ENCODE assay signal across 9 cellular contexts in genomic region chr6:69813508-69813907, GRCh38. TPM values are rescaled to one million over a fixed set of nuclear protein-coding genes. Genes with fewer than 3 reads are reported as not detected.
DNase-seq lines count a peak whose midpoint lies in the region; ATAC-seq, FAIRE-seq and TF ChIP-seq lines count a peak whose summit lies in the region.
"Had no signal": no experiment of that assay in that cellular context is flagged by ENCODE, and none has a peak within 500 bp of the region (broad histone marks: within the 10 kb centered on the region; RNA-seq: fewer than 3 reads in every experiment).

No MANE protein-coding gene starts in this region.

- TF ChIP-seq POLR2A in GM12892 (IDR thresholded peaks at IDR 0.05; ENCODE audit: low read depth, low read length): no peak
- no peak for TF ChIP-seq POLR2A in NB4 (IDR thresholded peaks at IDR 0.05; ENCODE audit: extremely low read depth, insufficient read length)

- no peaks in the 10 kb centered on the region for H3K36me3 ChIP-seq in keratinocyte (ENCODE audit: control insufficient read depth in 2 of 2, extremely low read depth in 1 of 2, insufficient read depth in 2 of 2, low read length in 2 of 2)
- H3K36me3 ChIP-seq in H7 (replicated peaks; ENCODE audit: control insufficient read depth, insufficient read depth, low read length): no peaks in the 10 kb centered on the region

- H4K20me1 ChIP-seq in keratinocyte (ENCODE audit: control insufficient read depth, extremely low read depth, insufficient read depth, low read length): no peaks in the 10 kb centered on the region

- FAIRE-seq in GM12892 (lab: Jason Lieb, UNC) (peak; percentile 81), keratinocyte (lab: Jason Lieb, UNC) (no peak)
- FAIRE-seq: RCC 7860 had no signal

- H3K27ac ChIP-seq in keratinocyte (ENCODE audit: control insufficient read depth, insufficient read depth, low read length): no peak overlapping the region

- TF ChIP-seq CTCF in NB4 (IDR thresholded peaks at IDR 0.05; ENCODE audit: low read depth, low read length) (no peak), keratinocyte (optimal IDR thresholded peaks at IDR 0.05 in 1 of 3, IDR thresholded peaks at IDR 0.05 in 1 of 3, conservative IDR thresholded peaks at IDR 0.05 in 1 of 3; ENCODE audit: extremely low read depth in 1 of 3, insufficient read depth in 2 of 3, low read length in 3 of 3) (no peak), GM13977 (IDR thresholded peaks at IDR 0.05; ENCODE audit: extremely low read depth, insufficient read depth, missing control alignments) (no peak)

- H3K4me2 ChIP-seq in keratinocyte (ENCODE audit: control insufficient read depth, extremely low read depth, insufficient read depth, low read depth, low read length): no peak overlapping the region

- peak; percentile 44 for ATAC-seq in GM21786 (IDR thresholded peaks at IDR 0.05; ENCODE audit: unreplicated experiment)

- no peaks in the 10 kb centered on the region for H3K79me2 ChIP-seq in keratinocyte (ENCODE audit: control insufficient read depth, insufficient read depth, low read length)

- dilution Hi-C loops in keratinocyte (cut with MboI; ENCODE audit: extremely low pct_ligation_motif_present, low sequenced_read_pairs): no loop called here

- H3K27me3 ChIP-seq in keratinocyte (ENCODE audit: control insufficient read depth, extremely low read depth, insufficient read depth, low read length) (no peaks in the 10 kb centered on the region), H7 (ENCODE audit: control insufficient read depth, insufficient read depth, low read length) (no peaks in the 10 kb centered on the region)

- H3K9me3 ChIP-seq in keratinocyte (ENCODE audit: control insufficient read depth, low read depth, low read length): no peaks in the 10 kb centered on the region

- no peak overlapping the region for H3K4me3 ChIP-seq in NB4 (ENCODE audit: low read depth, low read length)
- H3K4me3 ChIP-seq in keratinocyte (ENCODE audit: control insufficient read depth in 2 of 3, extremely low read depth in 1 of 3, insufficient read depth in 2 of 3, low read depth in 1 of 3, low read length in 3 of 3): no peak overlapping the region
- no peak overlapping the region for H3K4me3 ChIP-seq in H7 (ENCODE audit: insufficient read depth, low read depth, low read length)

- no peak for DNase-seq in GM12892 (ENCODE audit: insufficient read length)
- DNase-seq in NB4 (ENCODE audit: low read depth): peak; percentile 69
- DNase-seq in keratinocyte (ENCODE audit: low read depth, low spot score): no peak
- no peak for DNase-seq in GM13977 (ENCODE audit: low spot score)
- DNase-seq in globus pallidus (ENCODE audit: low spot score): no peak
- no peak for DNase-seq in activated CD4-positive, alpha-beta T cell treated with anti-CD3 and anti-CD28 coated beads for 48 hours
- DNase-seq in H7: no peak

- in situ Hi-C loops in GM13977 (cut with MboI; ENCODE audit: low pct_unique_long_range_greater_than_20kb, low sequenced_read_pairs, unreplicated experiment): no loop called here

- H3K4me1 ChIP-seq in keratinocyte (ENCODE audit: control insufficient read depth, extremely low read depth, insufficient read depth, low read length): no peaks in the 10 kb centered on the region

- no peaks in the 10 kb centered on the region for H3K9me1 ChIP-seq in keratinocyte (ENCODE audit: control insufficient read depth, extremely low read depth, insufficient read depth, low read length)

- peak overlapping the region; percentile 8 for H2AFZ ChIP-seq in keratinocyte (ENCODE audit: control insufficient read depth, low read length)

- no peak overlapping the region for H3K9ac ChIP-seq in keratinocyte (ENCODE audit: control insufficient read depth, extremely low read depth, insufficient read depth, low read length)

RNA-seq across cellular contexts. Expression of gene LMBRD1, which starts 16.7 kb away (rescaled TPM):
- polyA plus RNA-seq in GM12892 (2012; ENCODE audit: missing spikeins): 24.1 TPM
- polyA plus RNA-seq in keratinocyte: 16.2 to 30.1 TPM (median 18.5 TPM) in 3 replicates
- 121 TPM for polyA plus RNA-seq in keratinocyte (2011; ENCODE audit: low read depth)
- polyA plus RNA-seq in keratinocyte (2011; cell fraction: cytosol; rRNA removed): 8.4 and 16.7 TPM in 2 replicates
- polyA plus RNA-seq in keratinocyte (2011; cell fraction: nucleus; rRNA removed): 25.2 and 45.1 TPM in 2 replicates
- 15.0 and 26.0 TPM in 2 replicates for polyA plus RNA-seq in keratinocyte (2012; ENCODE audit: low replicate concordance)
- polyA minus RNA-seq in keratinocyte: 3.6 to 14.6 TPM (median 8.1 TPM) in 3 replicates
- 9.6 TPM for polyA minus RNA-seq in keratinocyte (2011; cell fraction: cytosol; rRNA and poly(A)+ RNA removed)
- 17.4 and 25.7 TPM in 2 replicates for polyA minus RNA-seq in keratinocyte (2011; cell fraction: nucleus; rRNA and poly(A)+ RNA removed)
- 11.3 and 11.8 TPM in 2 replicates for total RNA-seq in H7 (2014; rRNA removed; shearing (Covaris generic))

RNA-seq across cellular contexts. Expression of gene COL19A1, which starts 52.8 kb away (rescaled TPM):
- polyA plus RNA-seq in GM12892 (2012; ENCODE audit: missing spikeins): 2.6 TPM
- polyA plus RNA-seq in keratinocyte: not detected in 3 replicates
- not detected for polyA plus RNA-seq in keratinocyte (2011; ENCODE audit: low read depth)
- not detected in 2 replicates for polyA plus RNA-seq in keratinocyte (2011; cell fraction: cytosol; rRNA removed)
- polyA plus RNA-seq in keratinocyte (2011; cell fraction: nucleus; rRNA removed): not detected in 2 replicates
- polyA plus RNA-seq in keratinocyte (2012; ENCODE audit: low replicate concordance): not detected in 2 replicates
- polyA minus RNA-seq in keratinocyte: 0.03 TPM in 1 of 3 replicates, not detected in the others
- not detected for polyA minus RNA-seq in keratinocyte (2011; cell fraction: cytosol; rRNA and poly(A)+ RNA removed)
- not detected in 2 replicates for polyA minus RNA-seq in keratinocyte (2011; cell fraction: nucleus; rRNA and poly(A)+ RNA removed)
- total RNA-seq in H7 (2014; rRNA removed; shearing (Covaris generic)): not detected in 2 replicates
